In the genomic region with DNA sequence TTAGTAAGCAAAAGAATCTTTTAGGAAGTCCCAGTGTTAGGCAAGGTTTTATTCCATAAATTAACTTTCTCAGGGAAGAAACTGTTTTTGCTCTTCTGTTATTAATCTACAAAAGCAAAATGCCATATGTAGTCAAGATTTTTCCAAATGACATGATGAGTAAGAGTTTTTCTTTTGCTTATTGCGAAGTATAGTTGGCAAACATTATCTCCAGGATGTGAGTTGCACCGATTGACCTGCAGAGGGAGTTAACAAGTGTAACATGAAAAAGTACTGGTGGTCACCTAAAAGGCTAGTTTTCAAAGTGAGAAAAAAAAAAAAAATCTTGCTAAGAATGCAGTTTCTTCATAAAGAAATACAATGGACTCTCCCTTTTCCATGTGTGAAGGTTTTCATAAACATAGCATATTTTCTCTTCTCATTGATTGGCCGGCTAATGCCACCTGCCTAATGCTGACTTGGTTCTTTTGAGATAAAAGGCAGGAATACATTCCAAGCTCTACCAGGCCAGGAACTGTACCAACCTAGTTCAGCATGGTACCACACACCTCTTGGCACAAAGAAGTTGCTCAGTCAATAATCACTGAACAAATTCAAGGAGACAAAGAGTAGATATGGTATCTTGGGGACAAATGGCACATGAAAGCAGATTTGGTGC, we compare ENCODE assay signal across 8 cellular contexts.
DNase-seq lines count a peak whose midpoint lies in the region; ATAC-seq and TF ChIP-seq lines count a peak whose summit lies in the region.

No MANE protein-coding gene starts in this region.

- H3K4me1 Mint-ChIP-seq in Calu3 (ENCODE audit: low read depth, unreplicated experiment) = no peaks in the 10 kb centered on the region
- H3K4me1 Mint-ChIP-seq in activated CD4-positive, alpha-beta T cell treated with anti-CD3 and anti-CD28 coated beads, Interleukin-2, amount 10 ng/mL, durations not matched to agents 24 days and 14 days = no peaks in the 10 kb centered on the region

- no peak overlapping the region for H3K4me2 ChIP-seq in parathyroid adenoma (ENCODE audit: low read length)

- CTCF ChIA-PET in Calu3 (lab: Charles Lee) = interaction anchor here (0.7 to 1.1 kb wide), 2 partner anchors 14 to 1394 kb away, joined by 5 read pairs; no protein-coding TSS in a partner anchor

- no peak overlapping the region for H3K9ac ChIP-seq in parathyroid adenoma

- H3K27me3 ChIP-seq in RWPE2 (ENCODE audit: insufficient read depth, poor library complexity, severe bottlenecking) = no peaks in the 10 kb centered on the region
- no peaks in the 10 kb centered on the region for H3K27me3 ChIP-seq in parathyroid adenoma (ENCODE audit: control insufficient read depth, insufficient read depth, low read length)

- intact Hi-C loops in Calu3 (cut with micrococcal nuclease; ENCODE audit: unreplicated experiment) = loop anchor here (5.0 kb wide), 1 partner anchor 311 kb away; no protein-coding TSS in a partner anchor
- intact Hi-C loops in activated CD4-positive, alpha-beta T cell treated with anti-CD3 and anti-CD28 coated beads, Interleukin-2, amount 10 ng/mL, durations not matched to agents 24 days and 14 days (cut with micrococcal nuclease) = loop anchor here (5.0 kb wide), 1 partner anchor 311 kb away; no protein-coding TSS in a partner anchor

- TF ChIP-seq CTCF in Calu3 (IDR thresholded peaks at IDR 0.05; ENCODE audit: unreplicated experiment) (peak; percentile 44), RWPE2 (IDR thresholded peaks at IDR 0.05; ENCODE audit: poor library complexity, severe bottlenecking) (peak; percentile 84), parathyroid adenoma (IDR thresholded peaks at IDR 0.05) (peak; percentile 60)

- no peaks in the 10 kb centered on the region for H3K36me3 Mint-ChIP-seq in Calu3 (ENCODE audit: insufficient read depth, unreplicated experiment)
- H3K36me3 Mint-ChIP-seq in activated CD4-positive, alpha-beta T cell treated with anti-CD3 and anti-CD28 coated beads, Interleukin-2, amount 10 ng/mL, durations not matched to agents 24 days and 14 days (ENCODE audit: low read depth) = no peaks in the 10 kb centered on the region

- H3K4me1 ChIP-seq in RWPE2 (ENCODE audit: insufficient read depth, poor library complexity, severe bottlenecking) (peaks cover 3% of the 10 kb centered on the region), parathyroid adenoma (no peaks in the 10 kb centered on the region)

- DNase-seq in Calu3 = peak; percentile 22
- DNase-seq in RWPE2 (ENCODE audit: low spot score) = no peak
- peak; percentile 97 for DNase-seq in fibroblast of gingiva (ENCODE audit: low read depth)
- DNase-seq in activated CD4-positive, alpha-beta T cell treated with anti-CD3 and anti-CD28 coated beads, Interleukin-2, amount 10 ng/mL, durations not matched to agents 24 days and 14 days = no peak

- H3K27ac ChIP-seq in RWPE2 (ENCODE audit: poor library complexity, severe bottlenecking) = no peak overlapping the region
- H3K27ac ChIP-seq in parathyroid adenoma = no peak overlapping the region

- H3K27me3 Mint-ChIP-seq in Calu3 (ENCODE audit: unreplicated experiment) = no peaks in the 10 kb centered on the region
- H3K27me3 Mint-ChIP-seq in activated CD4-positive, alpha-beta T cell treated with anti-CD3 and anti-CD28 coated beads, Interleukin-2, amount 10 ng/mL, durations not matched to agents 24 days and 14 days = peaks cover 12% of the 10 kb centered on the region

- no peak overlapping the region for H3K27ac Mint-ChIP-seq in Calu3 (ENCODE audit: unreplicated experiment)
- H3K27ac Mint-ChIP-seq in activated CD4-positive, alpha-beta T cell treated with anti-CD3 and anti-CD28 coated beads, Interleukin-2, amount 10 ng/mL, durations not matched to agents 24 days and 14 days = no peak overlapping the region

- H3K9me3 ChIP-seq in RWPE2 (ENCODE audit: severe bottlenecking) (no peaks in the 10 kb centered on the region), parathyroid adenoma (ENCODE audit: control insufficient read depth, low read length) (no peaks in the 10 kb centered on the region)

- H3K4me3 Mint-ChIP-seq in Calu3 (ENCODE audit: low read depth, unreplicated experiment) = no peak overlapping the region
- no peak overlapping the region for H3K4me3 Mint-ChIP-seq in activated CD4-positive, alpha-beta T cell treated with anti-CD3 and anti-CD28 coated beads, Interleukin-2, amount 10 ng/mL, durations not matched to agents 24 days and 14 days

- H3K79me2 ChIP-seq in parathyroid adenoma = no peaks in the 10 kb centered on the region

- H3K36me3 ChIP-seq in RWPE2 (ENCODE audit: low read depth) (no peaks in the 10 kb centered on the region), parathyroid adenoma (ENCODE audit: control insufficient read depth, insufficient read depth, low read length) (no peaks in the 10 kb centered on the region)

- H3K9me3 Mint-ChIP-seq in Calu3 (ENCODE audit: low read depth, unreplicated experiment) = no peaks in the 10 kb centered on the region
- H3K9me3 Mint-ChIP-seq in activated CD4-positive, alpha-beta T cell treated with anti-CD3 and anti-CD28 coated beads, Interleukin-2, amount 10 ng/mL, durations not matched to agents 24 days and 14 days = no peaks in the 10 kb centered on the region

- no TSS peak for BruUV-seq in Calu3 (replicated peaks; lab: Mats Ljungman, UMichigan)

- H3K4me3 ChIP-seq in RWPE2 (ENCODE audit: severe bottlenecking) = no peak overlapping the region
- no peak overlapping the region for H3K4me3 ChIP-seq in parathyroid adenoma (ENCODE audit: low read depth, low read length)

- no peak overlapping the region for H2AFZ ChIP-seq in parathyroid adenoma

- ATAC-seq in HG02870 (IDR thresholded peaks at IDR 0.05; ENCODE audit: unreplicated experiment) = peak; percentile 57
- ATAC-seq in RWPE2 (ENCODE audit: low read depth) = peak; percentile 58
- no peak for ATAC-seq in HG02970 (IDR thresholded peaks at IDR 0.05; ENCODE audit: low FRiP score, unreplicated experiment)
- ATAC-seq in HG03135 (IDR thresholded peaks at IDR 0.05; ENCODE audit: unreplicated experiment) = no peak

Comparison
In these comparisons a context has a peak if more than half of its experiments do, and no peak if none do; other contexts are left out.
1. DNase-seq: peak in Calu3 (single experiment) and fibroblast of gingiva (single experiment); none in RWPE2 (single experiment) and activated CD4-positive, alpha-beta T cell treated with anti-CD3 and anti-CD28 coated beads, Interleukin-2, amount 10 ng/mL, durations not matched to agents 24 days and 14 days (single experiment).
2. ATAC-seq: peak in HG02870 (single experiment) and RWPE2 (single experiment); none in HG02970 (single experiment) and HG03135 (single experiment).
3. Peak in every context shown above with its lines, with median percentiles within 50 percentile points of each other: CTCF ChIP-seq.